ENCODE assay signal across 1 cellular context in the genomic region with DNA sequence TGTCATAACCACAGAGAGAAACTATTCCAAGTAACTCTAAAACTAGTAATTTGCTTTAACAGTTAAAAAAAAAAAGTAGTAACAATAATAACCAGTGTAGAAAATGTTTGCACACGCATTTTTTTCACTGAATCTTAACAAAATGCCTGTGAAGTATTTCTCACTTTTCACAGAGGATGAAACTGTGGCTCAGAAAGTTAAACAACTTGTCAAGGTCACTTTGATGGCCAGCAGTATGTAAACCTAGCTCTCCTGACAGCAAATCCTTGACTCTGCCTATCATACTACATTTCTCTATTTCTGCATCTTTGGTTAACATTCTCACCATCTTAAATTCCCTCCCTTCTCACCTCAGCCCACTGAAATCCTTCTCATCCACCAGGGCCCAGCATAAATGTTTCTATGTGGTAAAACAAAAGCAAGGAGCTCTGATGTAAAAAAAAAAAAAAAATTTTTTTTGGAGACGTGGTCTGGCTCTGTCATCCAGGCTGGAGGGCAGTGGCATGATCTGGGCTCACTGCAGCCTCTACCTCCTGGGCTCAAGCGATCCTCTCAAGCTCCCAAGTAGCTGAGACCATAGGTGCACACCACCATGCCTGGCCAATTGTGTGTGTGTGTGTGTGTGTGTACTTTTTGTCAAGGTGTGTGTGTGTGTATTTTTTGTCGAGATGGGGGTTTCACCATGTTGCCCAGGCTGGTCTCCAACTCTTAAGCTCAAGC.
TF ChIP-seq lines count a peak whose summit lies in the region.

No MANE protein-coding gene starts in this region.

TF ChIP-seq in IMR-90, 13 proteins besides CTCF, POLR2A, EP300 and RAD21:
- TF ChIP-seq BHLHE40 (IDR thresholded peaks at IDR 0.05; ENCODE audit: low read depth, low read length), result no peak
- TF ChIP-seq NFE2L2 (IDR thresholded peaks at IDR 0.05; ENCODE audit: low read depth, low read length), result no peak
- no peak for TF ChIP-seq MXI1 (IDR thresholded peaks at IDR 0.05; ENCODE audit: borderline replicate concordance, low read depth, low read length)
- TF ChIP-seq, protein P1, sequence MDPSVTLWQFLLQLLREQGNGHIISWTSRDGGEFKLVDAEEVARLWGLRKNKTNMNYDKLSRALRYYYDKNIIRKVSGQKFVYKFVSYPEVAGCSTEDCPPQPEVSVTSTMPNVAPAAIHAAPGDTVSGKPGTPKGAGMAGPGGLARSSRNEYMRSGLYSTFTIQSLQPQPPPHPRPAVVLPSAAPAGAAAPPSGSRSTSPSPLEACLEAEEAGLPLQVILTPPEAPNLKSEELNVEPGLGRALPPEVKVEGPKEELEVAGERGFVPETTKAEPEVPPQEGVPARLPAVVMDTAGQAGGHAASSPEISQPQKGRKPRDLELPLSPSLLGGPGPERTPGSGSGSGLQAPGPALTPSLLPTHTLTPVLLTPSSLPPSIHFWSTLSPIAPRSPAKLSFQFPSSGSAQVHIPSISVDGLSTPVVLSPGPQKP (IDR thresholded peaks at IDR 0.05; ENCODE audit: borderline replicate concordance, low read depth, low read length), result no peak
- TF ChIP-seq, protein P2, sequence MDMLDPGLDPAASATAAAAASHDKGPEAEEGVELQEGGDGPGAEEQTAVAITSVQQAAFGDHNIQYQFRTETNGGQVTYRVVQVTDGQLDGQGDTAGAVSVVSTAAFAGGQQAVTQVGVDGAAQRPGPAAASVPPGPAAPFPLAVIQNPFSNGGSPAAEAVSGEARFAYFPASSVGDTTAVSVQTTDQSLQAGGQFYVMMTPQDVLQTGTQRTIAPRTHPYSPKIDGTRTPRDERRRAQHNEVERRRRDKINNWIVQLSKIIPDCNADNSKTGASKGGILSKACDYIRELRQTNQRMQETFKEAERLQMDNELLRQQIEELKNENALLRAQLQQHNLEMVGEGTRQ (IDR thresholded peaks at IDR 0.05; ENCODE audit: low read depth, low read length), result no peak
- TF ChIP-seq CHD1 (IDR thresholded peaks at IDR 0.05; ENCODE audit: low read depth, low read length), result no peak
- TF ChIP-seq FOS (IDR thresholded peaks at IDR 0.05; ENCODE audit: low read depth, low read length), result no peak
- no peak for TF ChIP-seq SMC3 (IDR thresholded peaks at IDR 0.05; ENCODE audit: low read depth, low read length)
- no peak for TF ChIP-seq CEBPB (IDR thresholded peaks at IDR 0.05; ENCODE audit: low read depth, low read length)
- no peak for TF ChIP-seq MAZ (IDR thresholded peaks at IDR 0.05; ENCODE audit: borderline replicate concordance, low read depth, low read length)
